In the genomic region with DNA sequence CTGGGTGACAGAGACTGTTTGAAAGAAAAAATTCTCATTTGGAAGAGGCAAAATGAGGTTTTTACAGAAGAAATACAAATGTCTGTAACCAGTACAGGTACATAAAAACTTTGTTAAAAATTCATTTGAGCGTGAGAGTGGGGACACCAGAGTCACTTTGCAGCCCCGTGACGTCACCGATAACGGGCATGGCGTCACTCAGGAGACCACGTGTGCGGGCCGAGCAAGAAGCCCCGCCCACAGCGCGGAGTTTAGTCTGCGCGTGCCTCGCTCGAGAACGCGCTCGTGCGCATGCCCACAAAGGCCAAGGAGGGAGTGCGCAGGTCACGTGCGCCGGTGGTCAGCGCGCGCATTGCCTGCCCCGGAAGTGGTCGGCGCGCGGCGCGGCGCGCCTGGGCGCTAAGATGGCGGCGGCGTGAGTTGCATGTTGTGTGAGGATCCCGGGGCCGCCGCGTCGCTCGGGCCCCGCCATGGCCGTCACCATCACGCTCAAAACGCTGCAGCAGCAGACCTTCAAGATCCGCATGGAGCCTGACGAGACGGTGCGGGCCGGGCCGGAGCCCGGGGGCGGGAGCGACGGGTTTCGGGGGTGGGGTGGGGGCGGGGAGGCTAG, we compare ENCODE assay signal across 8 cellular contexts. TPM values are rescaled to one million over a fixed set of nuclear protein-coding genes. Genes with fewer than 3 reads are reported as not detected.
A peak's percentile ranks its signal among the peaks of the same experiment; 100 is the strongest.
DNase-seq lines count a peak whose midpoint lies in the region; ATAC-seq and TF ChIP-seq lines count a peak whose summit lies in the region.

Gene RAD23A, plus strand, starts transcription at position 384 of the 613 bp plus-strand sequence. Its CDS starts 87 bp downstream, at position 471.

- peak within 1 kb of the TSS; percentile 99 for H3K27ac Mint-ChIP-seq in activated naive CD8-positive, alpha-beta T cell treated with anti-CD3 and anti-CD28 coated beads, Interleukin-2, amount 10 ng/mL, durations not matched to agents 7 days and 5 days

- peak; percentile 89 for TF ChIP-seq POLR2A in ovary (IDR thresholded peaks at IDR 0.05)

- intact Hi-C loops in head of caudate nucleus (cut with DNase I): loop anchor here (1.0 kb wide), 1 partner anchor 26 kb away; the partner anchor contains the start of gene SYCE2
- intact Hi-C loops in ovary (cut with DNase I): no loop called here

- TF ChIP-seq EP300 in ovary (IDR thresholded peaks at IDR 0.05): peak; percentile 9

- H3K4me3 ChIP-seq in GM12865 (ENCODE audit: low read depth, low read length) (peak within 1 kb of the TSS; percentile 86), ovary (peak within 1 kb of the TSS; percentile 96), thymus (ENCODE audit: low read length) (peak within 1 kb of the TSS; percentile 88)

- TF ChIP-seq CTCF in GM12865 (IDR thresholded peaks at IDR 0.05; ENCODE audit: insufficient read depth, low read depth, low read length, missing control alignments): no peak
- peak in 1 of 3 donors; percentile 24 for TF ChIP-seq CTCF in ovary (IDR thresholded peaks at IDR 0.05)

- H3K4me1 Mint-ChIP-seq in activated naive CD8-positive, alpha-beta T cell treated with anti-CD3 and anti-CD28 coated beads, Interleukin-2, amount 10 ng/mL, durations not matched to agents 7 days and 5 days: peaks cover 39% of the 10 kb centered on the region

- H3K4me1 ChIP-seq in ovary (ENCODE audit: insufficient read depth): no peaks in the 10 kb centered on the region
- peaks cover 5% of the 10 kb centered on the region for H3K4me1 ChIP-seq in thymus (ENCODE audit: control insufficient read depth, insufficient read depth, low read length)

- no peaks in the 10 kb centered on the region for H3K9me3 Mint-ChIP-seq in activated naive CD8-positive, alpha-beta T cell treated with anti-CD3 and anti-CD28 coated beads, Interleukin-2, amount 10 ng/mL, durations not matched to agents 7 days and 5 days

- H3K36me3 ChIP-seq in ovary (no peaks in the 10 kb centered on the region), thymus (ENCODE audit: control insufficient read depth, insufficient read depth) (peaks cover 71% of the 10 kb centered on the region)

- peaks cover 46% of the 10 kb centered on the region for H3K36me3 Mint-ChIP-seq in activated naive CD8-positive, alpha-beta T cell treated with anti-CD3 and anti-CD28 coated beads, Interleukin-2, amount 10 ng/mL, durations not matched to agents 7 days and 5 days

- H3K27me3 ChIP-seq in ovary (no peaks in the 10 kb centered on the region), thymus (ENCODE audit: control insufficient read depth, insufficient read depth) (no peaks in the 10 kb centered on the region)

- POLR2A ChIA-PET in activated naive CD8-positive, alpha-beta T cell treated with anti-CD3 and anti-CD28 coated beads, Interleukin-2, amount 10 ng/mL, durations not matched to agents 7 days and 5 days (lab: Charles Lee): interaction anchor here (1.0 to 1.9 kb wide), 4 partner anchors 10 to 236 kb away, joined by 3 to 10 read pairs (median 7); partner anchors contain the start of gene FARSA

- 0 to 1% (median 0%) methylated on average over 46 to 62 of the region's 62 CpGs for WGBS in ovary, 3 donors
- 1% methylated on average over 62 of the region's 62 CpGs for WGBS in thymus

- DNase-seq in GM12865 (ENCODE audit: low read depth) (peak; percentile 99), NCI-H1417 (lab: John Stamatoyannopoulos, UW) (peak; percentile 97 to 99 (median 98)), SW 1271 (lab: John Stamatoyannopoulos, UW) (peak; percentile 92 to 94), head of caudate nucleus (peak; percentile 84 to 97 (median 92)), ovary (peak; percentile 98 to 100 (median 99))
- peak; percentile 100 for DNase-seq in activated naive CD8-positive, alpha-beta T cell treated with anti-CD3 and anti-CD28 coated beads, Interleukin-2, amount 10 ng/mL, durations not matched to agents 7 days and 5 days

- no peaks in the 10 kb centered on the region for H3K9me3 ChIP-seq in ovary
- no peaks in the 10 kb centered on the region for H3K9me3 ChIP-seq in thymus (ENCODE audit: control insufficient read depth)

- ATAC-seq in HG02759 (IDR thresholded peaks at IDR 0.05; ENCODE audit: unreplicated experiment): peak; percentile 87
- ATAC-seq in activated naive CD8-positive, alpha-beta T cell treated with anti-CD3 and anti-CD28 coated beads, Interleukin-2, amount 10 ng/mL, durations not matched to agents 7 days and 5 days (ENCODE audit: low read depth): peak; percentile 78

- H3K4me3 Mint-ChIP-seq in activated naive CD8-positive, alpha-beta T cell treated with anti-CD3 and anti-CD28 coated beads, Interleukin-2, amount 10 ng/mL, durations not matched to agents 7 days and 5 days: peak within 1 kb of the TSS; percentile 97

- H3K27me3 Mint-ChIP-seq in activated naive CD8-positive, alpha-beta T cell treated with anti-CD3 and anti-CD28 coated beads, Interleukin-2, amount 10 ng/mL, durations not matched to agents 7 days and 5 days: no peaks in the 10 kb centered on the region

- peak within 1 kb of the TSS; percentile 83 to 85 for H3K27ac ChIP-seq in ovary
- peak within 1 kb of the TSS; percentile 98 for H3K27ac ChIP-seq in thymus (ENCODE audit: low read depth)

RNA-seq across cellular contexts. Expression of gene RAD23A, which starts in this region (rescaled TPM):
- total RNA-seq in activated naive CD8-positive, alpha-beta T cell treated with anti-CD3 and anti-CD28 coated beads, Interleukin-2, amount 10 ng/mL, durations not matched to agents 7 days and 5 days: 100 to 1,000 TPM; 128 to 141 TPM
- total RNA-seq in ovary: 10 to 100 TPM; 61.2 to 94.0 (median 93.7) TPM
- 10 to 100 TPM; 75.8 to 77.2 TPM for polyA plus RNA-seq in ovary
- 128 TPM for polyA plus RNA-seq in thymus

Comparison
In these comparisons a context has a peak if more than half of its experiments do, and no peak if none do; other contexts are left out.
1. Peak in every context shown above with its lines: DNase-seq, ATAC-seq, H3K4me3 ChIP-seq and H3K27ac ChIP-seq.